In genomic region chr16:78742501-78743283, GRCh38 we compare ENCODE assay signal across 8 cellular contexts.
DNase-seq lines count a peak whose midpoint lies in the region; ATAC-seq lines count a peak whose summit lies in the region.

No MANE protein-coding gene starts in this region.

- no peaks in the 10 kb centered on the region for H3K9me3 Mint-ChIP-seq in activated naive CD8-positive, alpha-beta T cell treated with anti-CD3 and anti-CD28 coated beads, Interleukin-2, amount 50 U/mL, for 24 hours

- H3K9me3 ChIP-seq in T-helper 17 cell (ENCODE audit: control insufficient read depth, low read length, poor library complexity, severe bottlenecking): no peaks in the 10 kb centered on the region

- H3K27ac Mint-ChIP-seq in T-helper 17 cell: peak overlapping the region; percentile 99
- peak overlapping the region; percentile 81 for H3K27ac Mint-ChIP-seq in activated naive CD8-positive, alpha-beta T cell treated with anti-CD3 and anti-CD28 coated beads, Interleukin-2, amount 50 U/mL, for 24 hours

- H3K36me3 Mint-ChIP-seq in T-helper 17 cell (ENCODE audit: low read depth): no peaks in the 10 kb centered on the region
- H3K36me3 Mint-ChIP-seq in activated naive CD8-positive, alpha-beta T cell treated with anti-CD3 and anti-CD28 coated beads, Interleukin-2, amount 50 U/mL, for 24 hours (ENCODE audit: low read depth): peaks cover 3% of the 10 kb centered on the region

- ATAC-seq in GM19023 (IDR thresholded peaks at IDR 0.05; ENCODE audit: unreplicated experiment): peak; percentile 97
- ATAC-seq in HG03045 (IDR thresholded peaks at IDR 0.05; ENCODE audit: unreplicated experiment): peak; percentile 96
- ATAC-seq in T-helper 17 cell: peak; percentile 95
- peak; percentile 89 for ATAC-seq in activated naive CD8-positive, alpha-beta T cell treated with anti-CD3 and anti-CD28 coated beads, Interleukin-2, amount 50 U/mL, for 24 hours

- H3K4me3 Mint-ChIP-seq in T-helper 17 cell: peak overlapping the region; percentile 87
- peak overlapping the region; percentile 54 for H3K4me3 Mint-ChIP-seq in activated naive CD8-positive, alpha-beta T cell treated with anti-CD3 and anti-CD28 coated beads, Interleukin-2, amount 50 U/mL, for 24 hours

- DNase-seq in T-helper 17 cell (peak; percentile 43 to 69 (median 55)), NCI-H146 treated with DMSO at 0.1 percent for 48 hours (lab: John Stamatoyannopoulos, UW; ENCODE audit: unreplicated experiment) (no peak), NCI-H2029 treated with DMSO at 0.1 percent for 48 hours (lab: John Stamatoyannopoulos, UW) (no peak), NCI-H82 treated with DMSO at 0.1 percent for 48 hours (lab: John Stamatoyannopoulos, UW; ENCODE audit: unreplicated experiment) (no peak)
- DNase-seq in activated naive CD8-positive, alpha-beta T cell treated with anti-CD3 and anti-CD28 coated beads, Interleukin-2, amount 50 U/mL, for 24 hours: peak; percentile 63
- DNase-seq in stimulated activated CD4-positive, alpha-beta T cell treated with anti-CD3 and anti-CD28 coated beads, Interleukin-12 subunit alpha, Interleukin-12 subunit beta, amount 100 ng/mL, for 4 hours: peak; percentile 65

- H3K4me1 Mint-ChIP-seq in T-helper 17 cell: peaks cover 22% of the 10 kb centered on the region
- peaks cover 24% of the 10 kb centered on the region for H3K4me1 Mint-ChIP-seq in activated naive CD8-positive, alpha-beta T cell treated with anti-CD3 and anti-CD28 coated beads, Interleukin-2, amount 50 U/mL, for 24 hours

- H3K27me3 Mint-ChIP-seq in T-helper 17 cell: no peaks in the 10 kb centered on the region
- no peaks in the 10 kb centered on the region for H3K27me3 Mint-ChIP-seq in activated naive CD8-positive, alpha-beta T cell treated with anti-CD3 and anti-CD28 coated beads, Interleukin-2, amount 50 U/mL, for 24 hours

Comparison
In these comparisons a context has a peak if more than half of its experiments do, and no peak if none do; other contexts are left out.
1. DNase-seq: peak in T-helper 17 cell (3 of 3), activated naive CD8-positive, alpha-beta T cell treated with anti-CD3 and anti-CD28 coated beads, Interleukin-2, amount 50 U/mL, for 24 hours (single experiment) and stimulated activated CD4-positive, alpha-beta T cell treated with anti-CD3 and anti-CD28 coated beads, Interleukin-12 subunit alpha, Interleukin-12 subunit beta, amount 100 ng/mL, for 4 hours (single experiment); none in NCI-H146 treated with DMSO at 0.1 percent for 48 hours (single experiment), NCI-H2029 treated with DMSO at 0.1 percent for 48 hours (single experiment) and NCI-H82 treated with DMSO at 0.1 percent for 48 hours (single experiment).
2. Peak in every context shown above with its lines, with median percentiles within 50 percentile points of each other: ATAC-seq.